In genomic region chr10:117562220-117562619, GRCh38 we compare ENCODE assay signal across 26 cellular contexts. TPM values are rescaled to one million over a fixed set of nuclear protein-coding genes. Genes with fewer than 3 reads are reported as not detected.
DNase-seq lines count a peak whose midpoint lies in the region; ATAC-seq and TF ChIP-seq lines count a peak whose summit lies in the region.
"Had no signal": no experiment of that assay in that cellular context is flagged by ENCODE, and none has a peak within 500 bp of the region (broad histone marks: within the 10 kb centered on the region; RNA-seq: fewer than 3 reads in every experiment).

No MANE protein-coding gene starts in this region.

- H3K27me3 ChIP-seq in mesenchymal stem cell (ENCODE audit: control insufficient read depth in 1 of 2, insufficient read depth in 1 of 2, low read length in 2 of 2) (peaks cover 0 to 8% of the 10 kb centered on the region in 2 experiments), spleen (replicated peaks in 1 of 7) (peaks cover 0 to 66% (median 4%) of the 10 kb centered on the region in 7 donors)
- H3K27me3 ChIP-seq: BLaER1 had no signal

- no peak overlapping the region for H3K27ac ChIP-seq in mesenchymal stem cell (ENCODE audit: low read length, poor library complexity, severe bottlenecking)
- H3K27ac ChIP-seq in spleen, result no peak overlapping the region
- H3K27ac ChIP-seq: BLaER1 had no signal

- no peak overlapping the region for H2AK5ac ChIP-seq in mesenchymal stem cell (ENCODE audit: low read length, severe bottlenecking)

- DNase-seq in mesenchymal stem cell (no peak), spleen (peak; percentile 54), left cardiac atrium (no peak)
- DNase-seq: 8988T; ACHN; BE2C; C1 segment of cervical spinal cord; CD4-positive, alpha-beta memory T cell; CD4-positive, CD25-positive, alpha-beta regulatory T cell; CD8-positive, alpha-beta memory T cell; COR-L47; DMS 273 treated with DMSO at 0.1 percent for 48 hours; DMS153; DMS53; DMS79; DND-41; EL; GDM1 had no signal

- H3K79me1 ChIP-seq in mesenchymal stem cell (replicated peaks; ENCODE audit: low read length, poor library complexity, severe bottlenecking), result no peaks in the 10 kb centered on the region

- H3K9ac ChIP-seq in mesenchymal stem cell (ENCODE audit: low read length), result no peak overlapping the region
- H3K9ac ChIP-seq: BLaER1 had no signal

- H3K36me3 ChIP-seq in mesenchymal stem cell (ENCODE audit: control insufficient read depth in 1 of 2, insufficient read depth in 2 of 2, low read depth in 1 of 2, low read length in 2 of 2) (no peaks in the 10 kb centered on the region), spleen (no peaks in the 10 kb centered on the region)
- H3K36me3 ChIP-seq: BE2C, BLaER1 had no signal

- TF ChIP-seq POLR2A in spleen (IDR thresholded peaks at IDR 0.05), result no peak

- intact Hi-C loops in spleen (cut with DNase I; ENCODE audit: low total_unique reads) (no loop called here), left cardiac atrium (cut with DNase I) (no loop called here)

- H3K14ac ChIP-seq in mesenchymal stem cell (ENCODE audit: low read length in 2 of 2), result no peak overlapping the region

- no peak for TF ChIP-seq CTCF in spleen (IDR thresholded peaks at IDR 0.05 in 8 of 11, conservative IDR thresholded peaks at IDR 0.05 in 3 of 11)

- ATAC-seq in esophagus mucosa (peak; percentile 17), left cardiac atrium (no peak), HG03521 (IDR thresholded peaks at IDR 0.05; ENCODE audit: unreplicated experiment) (no peak)
- ATAC-seq: GM12878 had no signal

- 80% methylated on average over 7 of the region's 7 CpGs for WGBS in mesenchymal stem cell
- 78 to 91% (median 82%) methylated on average over 7 of the region's 7 CpGs for WGBS in spleen, 5 donors

- no peak overlapping the region for H2BK12ac ChIP-seq in mesenchymal stem cell (ENCODE audit: low read length in 2 of 2)

- H3K4me3 ChIP-seq in mesenchymal stem cell (ENCODE audit: insufficient read depth in 1 of 2, low read depth in 1 of 2, low read length in 2 of 2), result no peak overlapping the region
- no peak overlapping the region for H3K4me3 ChIP-seq in spleen
- H3K4me3 ChIP-seq: BLaER1, GM12878 had no signal

- H2AFZ ChIP-seq in mesenchymal stem cell (ENCODE audit: low read depth, low read length), result no peak overlapping the region

- no peak overlapping the region for H3K4ac ChIP-seq in mesenchymal stem cell (ENCODE audit: low read depth in 1 of 2, low read length in 2 of 2)

- no peak overlapping the region for H3K18ac ChIP-seq in mesenchymal stem cell (ENCODE audit: low read depth in 1 of 2, low read length in 2 of 2)

- H3K9me3 ChIP-seq in mesenchymal stem cell (ENCODE audit: control insufficient read depth, low read length) (no peaks in the 10 kb centered on the region), spleen (no peaks in the 10 kb centered on the region)
- H3K9me3 ChIP-seq: BE2C, BLaER1 had no signal

- peak overlapping the region; percentile 52 for H4K91ac ChIP-seq in mesenchymal stem cell (ENCODE audit: low read length)

- H2BK120ac ChIP-seq in mesenchymal stem cell (ENCODE audit: low read depth, low read length), result no peak overlapping the region

- H3K4me2 ChIP-seq in mesenchymal stem cell (ENCODE audit: low read length, poor library complexity, severe bottlenecking), result no peak overlapping the region
- H3K4me2 ChIP-seq: BLaER1 had no signal

- H3K4me1 ChIP-seq in mesenchymal stem cell (ENCODE audit: control insufficient read depth, insufficient read depth, low read depth, low read length) (no peaks in the 10 kb centered on the region), spleen (no peaks in the 10 kb centered on the region)
- H3K4me1 ChIP-seq: BE2C had no signal

- no peak overlapping the region for H2BK15ac ChIP-seq in mesenchymal stem cell (ENCODE audit: low read depth, poor library complexity, severe bottlenecking)

- H2BK5ac ChIP-seq in mesenchymal stem cell (ENCODE audit: low read depth, low read length, poor library complexity, severe bottlenecking), result no peak overlapping the region

- no peak overlapping the region for H3K23ac ChIP-seq in mesenchymal stem cell (ENCODE audit: low read length in 2 of 2)

- no peak overlapping the region for H4K8ac ChIP-seq in mesenchymal stem cell (ENCODE audit: low read length)

RNA-seq across cellular contexts. Expression of gene EMX2, which starts 19.7 kb away (rescaled TPM):
- total RNA-seq in esophagus mucosa (not detected), spleen (not detected), left cardiac atrium (under 1 TPM; 0.26 to 0.56 TPM)
- polyA plus RNA-seq in mesenchymal stem cell (2013, experiment 1 of 2), result not detected
- polyA plus RNA-seq in mesenchymal stem cell (2013, experiment 2 of 2), result not detected
- polyA plus RNA-seq in spleen, result under 1 TPM in 1 of 3 donors, not detected in 2; 0.06 TPM
- total RNA-seq: A673; CD4-positive, alpha-beta memory T cell; CD4-positive, CD25-positive, alpha-beta regulatory T cell; CD8-positive, alpha-beta memory T cell; G401; GM12878 had no signal
- polyA plus RNA-seq: AG04450; CD14-positive monocyte; CD4-positive, alpha-beta memory T cell; CD4-positive, CD25-positive, alpha-beta regulatory T cell; CD8-positive, alpha-beta memory T cell had no signal
